Comparison of ENCODE assay signal across 1 cellular context in the genomic region with DNA sequence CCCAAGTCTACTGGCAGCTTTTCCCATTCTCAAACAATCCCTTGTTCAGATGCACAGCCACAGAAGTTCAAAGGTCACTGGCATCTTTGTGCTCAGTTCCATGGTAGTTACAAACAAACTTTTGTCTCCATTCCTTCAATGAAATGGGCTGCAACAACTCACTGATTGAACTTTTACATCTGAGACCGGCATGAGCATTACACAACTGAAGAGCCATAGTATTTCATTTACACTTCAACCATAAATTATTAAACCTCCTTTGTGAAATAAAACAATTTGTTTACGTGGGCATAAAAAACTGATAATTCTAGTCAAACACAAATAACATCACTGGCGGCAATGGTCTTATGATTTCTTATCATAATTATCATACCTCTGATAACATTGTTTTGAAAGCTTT.
A peak's percentile ranks its signal among the peaks of the same experiment; 100 is the strongest.
TF ChIP-seq lines count a peak whose summit lies in the region.

No MANE protein-coding gene starts in this region.

TF ChIP-seq in HepG2, 621 proteins besides CTCF, POLR2A, EP300 and RAD21 (continued from another document and continues in another):
- TF ChIP-seq, protein P1, sequence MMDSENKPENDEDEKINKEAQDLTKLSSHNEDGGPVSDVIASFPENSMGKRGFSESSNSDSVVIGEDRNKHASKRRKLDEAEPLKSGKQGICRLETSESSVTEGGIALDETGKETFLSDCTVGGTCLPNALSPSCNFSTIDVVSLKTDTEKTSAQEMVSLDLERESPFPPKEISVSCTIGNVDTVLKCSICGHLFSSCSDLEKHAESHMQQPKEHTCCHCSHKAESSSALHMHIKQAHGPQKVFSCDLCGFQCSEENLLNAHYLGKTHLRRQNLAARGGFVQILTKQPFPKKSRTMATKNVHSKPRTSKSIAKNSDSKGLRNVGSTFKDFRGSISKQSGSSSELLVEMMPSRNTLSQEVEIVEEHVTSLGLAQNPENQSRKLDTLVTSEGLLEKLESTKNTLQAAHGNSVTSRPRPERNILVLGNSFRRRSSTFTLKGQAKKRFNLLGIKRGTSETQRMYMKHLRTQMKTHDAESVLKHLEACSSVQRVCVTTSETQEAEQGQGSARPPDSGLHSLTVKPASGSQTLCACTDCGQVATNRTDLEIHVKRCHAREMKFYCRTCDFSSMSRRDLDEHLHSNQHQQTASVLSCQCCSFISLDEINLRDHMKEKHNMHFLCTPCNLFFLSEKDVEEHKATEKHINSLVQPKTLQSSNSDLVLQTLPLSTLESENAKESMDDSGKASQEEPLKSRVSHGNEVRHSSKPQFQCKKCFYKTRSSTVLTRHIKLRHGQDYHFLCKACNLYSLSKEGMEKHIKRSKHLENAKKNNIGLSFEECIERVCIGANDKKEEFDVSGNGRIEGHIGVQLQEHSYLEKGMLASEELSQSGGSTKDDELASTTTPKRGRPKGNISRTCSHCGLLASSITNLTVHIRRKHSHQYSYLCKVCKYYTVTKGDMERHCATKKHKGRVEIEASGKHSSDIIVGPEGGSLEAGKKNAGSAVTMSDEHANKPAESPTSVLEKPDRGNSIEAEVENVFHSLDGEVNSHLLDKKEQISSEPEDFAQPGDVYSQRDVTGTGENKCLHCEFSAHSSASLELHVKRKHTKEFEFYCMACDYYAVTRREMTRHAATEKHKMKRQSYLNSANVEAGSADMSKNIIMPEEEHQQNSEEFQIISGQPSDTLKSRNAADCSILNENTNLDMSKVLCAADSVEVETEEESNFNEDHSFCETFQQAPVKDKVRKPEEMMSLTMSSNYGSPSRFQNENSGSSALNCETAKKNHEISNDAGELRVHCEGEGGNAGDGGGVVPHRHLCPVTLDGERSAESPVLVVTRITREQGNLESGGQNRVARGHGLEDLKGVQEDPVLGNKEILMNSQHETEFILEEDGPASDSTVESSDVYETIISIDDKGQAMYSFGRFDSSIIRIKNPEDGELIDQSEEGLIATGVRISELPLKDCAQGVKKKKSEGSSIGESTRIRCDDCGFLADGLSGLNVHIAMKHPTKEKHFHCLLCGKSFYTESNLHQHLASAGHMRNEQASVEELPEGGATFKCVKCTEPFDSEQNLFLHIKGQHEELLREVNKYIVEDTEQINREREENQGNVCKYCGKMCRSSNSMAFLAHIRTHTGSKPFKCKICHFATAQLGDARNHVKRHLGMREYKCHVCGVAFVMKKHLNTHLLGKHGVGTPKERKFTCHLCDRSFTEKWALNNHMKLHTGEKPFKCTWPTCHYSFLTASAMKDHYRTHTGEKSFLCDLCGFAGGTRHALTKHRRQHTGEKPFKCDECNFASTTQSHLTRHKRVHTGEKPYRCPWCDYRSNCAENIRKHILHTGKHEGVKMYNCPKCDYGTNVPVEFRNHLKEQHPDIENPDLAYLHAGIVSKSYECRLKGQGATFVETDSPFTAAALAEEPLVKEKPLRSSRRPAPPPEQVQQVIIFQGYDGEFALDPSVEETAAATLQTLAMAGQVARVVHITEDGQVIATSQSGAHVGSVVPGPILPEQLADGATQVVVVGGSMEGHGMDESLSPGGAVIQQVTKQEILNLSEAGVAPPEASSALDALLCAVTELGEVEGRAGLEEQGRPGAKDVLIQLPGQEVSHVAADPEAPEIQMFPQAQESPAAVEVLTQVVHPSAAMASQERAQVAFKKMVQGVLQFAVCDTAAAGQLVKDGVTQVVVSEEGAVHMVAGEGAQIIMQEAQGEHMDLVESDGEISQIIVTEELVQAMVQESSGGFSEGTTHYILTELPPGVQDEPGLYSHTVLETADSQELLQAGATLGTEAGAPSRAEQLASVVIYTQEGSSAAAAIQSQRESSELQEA (CRISPR knock-in tag; IDR thresholded peaks at IDR 0.05; ENCODE audit: not compliant biosample characterization): no peak
- TF ChIP-seq CREM (IDR thresholded peaks at IDR 0.05) (peak; percentile 57; the same call in 1 of the 2 replicates), CREM (CRISPR knock-in tag; IDR thresholded peaks at IDR 0.05) (no peak), ATF1 (CRISPR knock-in tag; IDR thresholded peaks at IDR 0.05) (no peak), RFXANK (CRISPR knock-in tag; IDR thresholded peaks at IDR 0.05) (0 out of 2 replicates have a peak, but pooled peaks have one; percentile 30), ZNF619 (CRISPR knock-in tag; IDR thresholded peaks at IDR 0.05) (no peak), PHF5A (CRISPR knock-in tag; IDR thresholded peaks at IDR 0.05; ENCODE audit: low read depth, unreplicated experiment) (peak; percentile 75), ZSCAN25 (CRISPR knock-in tag; IDR thresholded peaks at IDR 0.05) (no peak), ZZZ3 (CRISPR knock-in tag; IDR thresholded peaks at IDR 0.05; ENCODE audit: borderline replicate concordance) (no peak), ZNF251 (CRISPR knock-in tag; IDR thresholded peaks at IDR 0.05) (no peak), MAFK (conservative IDR thresholded peaks at IDR 0.05 in 1 of 2, IDR thresholded peaks at IDR 0.05 in 1 of 2; ENCODE audit: low read length in 2 of 2) (peak; percentile 20 to 27; a peak in 1 of 4 replicates), ZNF20 (CRISPR knock-in tag; IDR thresholded peaks at IDR 0.05) (no peak), ZNF367 (CRISPR knock-in tag; IDR thresholded peaks at IDR 0.05; ENCODE audit: borderline replicate concordance) (no peak), ZBTB8A (CRISPR knock-in tag; IDR thresholded peaks at IDR 0.05; ENCODE audit: borderline replicate concordance, low read depth) (no peak), ZNF746 (CRISPR knock-in tag; IDR thresholded peaks at IDR 0.05) (no peak), ZNF850 (CRISPR knock-in tag; conservative IDR thresholded peaks at IDR 0.05) (no peak), TOPORS (CRISPR knock-in tag; IDR thresholded peaks at IDR 0.05) (no peak), JUND (CRISPR knock-in tag; IDR thresholded peaks at IDR 0.05) (no peak), ZNF3 (CRISPR knock-in tag; IDR thresholded peaks at IDR 0.05) (peak; percentile 100), MYNN (CRISPR knock-in tag; IDR thresholded peaks at IDR 0.05; ENCODE audit: low read depth) (no peak), FOXK2 (IDR thresholded peaks at IDR 0.05) (no peak)
- TF ChIP-seq, protein P2, sequence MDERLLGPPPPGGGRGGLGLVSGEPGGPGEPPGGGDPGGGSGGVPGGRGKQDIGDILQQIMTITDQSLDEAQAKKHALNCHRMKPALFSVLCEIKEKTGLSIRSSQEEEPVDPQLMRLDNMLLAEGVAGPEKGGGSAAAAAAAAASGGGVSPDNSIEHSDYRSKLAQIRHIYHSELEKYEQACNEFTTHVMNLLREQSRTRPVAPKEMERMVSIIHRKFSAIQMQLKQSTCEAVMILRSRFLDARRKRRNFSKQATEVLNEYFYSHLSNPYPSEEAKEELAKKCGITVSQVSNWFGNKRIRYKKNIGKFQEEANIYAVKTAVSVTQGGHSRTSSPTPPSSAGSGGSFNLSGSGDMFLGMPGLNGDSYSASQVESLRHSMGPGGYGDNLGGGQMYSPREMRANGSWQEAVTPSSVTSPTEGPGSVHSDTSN (CRISPR knock-in tag; IDR thresholded peaks at IDR 0.05): no peak
- TF ChIP-seq, protein P3, sequence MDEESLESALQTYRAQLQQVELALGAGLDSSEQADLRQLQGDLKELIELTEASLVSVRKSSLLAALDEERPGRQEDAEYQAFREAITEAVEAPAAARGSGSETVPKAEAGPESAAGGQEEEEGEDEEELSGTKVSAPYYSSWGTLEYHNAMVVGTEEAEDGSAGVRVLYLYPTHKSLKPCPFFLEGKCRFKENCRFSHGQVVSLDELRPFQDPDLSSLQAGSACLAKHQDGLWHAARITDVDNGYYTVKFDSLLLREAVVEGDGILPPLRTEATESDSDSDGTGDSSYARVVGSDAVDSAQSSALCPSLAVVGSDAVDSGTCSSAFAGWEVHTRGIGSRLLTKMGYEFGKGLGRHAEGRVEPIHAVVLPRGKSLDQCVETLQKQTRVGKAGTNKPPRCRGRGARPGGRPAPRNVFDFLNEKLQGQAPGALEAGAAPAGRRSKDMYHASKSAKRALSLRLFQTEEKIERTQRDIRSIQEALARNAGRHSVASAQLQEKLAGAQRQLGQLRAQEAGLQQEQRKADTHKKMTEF (CRISPR knock-in tag; IDR thresholded peaks at IDR 0.05): peak; percentile 42; the same call in 1 of the 2 replicates
- TF ChIP-seq, protein P4, sequence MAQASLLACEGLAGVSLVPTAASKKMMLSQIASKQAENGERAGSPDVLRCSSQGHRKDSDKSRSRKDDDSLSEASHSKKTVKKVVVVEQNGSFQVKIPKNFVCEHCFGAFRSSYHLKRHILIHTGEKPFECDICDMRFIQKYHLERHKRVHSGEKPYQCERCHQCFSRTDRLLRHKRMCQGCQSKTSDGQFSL (CRISPR knock-in tag; IDR thresholded peaks at IDR 0.05): no peak
- TF ChIP-seq, protein P5, sequence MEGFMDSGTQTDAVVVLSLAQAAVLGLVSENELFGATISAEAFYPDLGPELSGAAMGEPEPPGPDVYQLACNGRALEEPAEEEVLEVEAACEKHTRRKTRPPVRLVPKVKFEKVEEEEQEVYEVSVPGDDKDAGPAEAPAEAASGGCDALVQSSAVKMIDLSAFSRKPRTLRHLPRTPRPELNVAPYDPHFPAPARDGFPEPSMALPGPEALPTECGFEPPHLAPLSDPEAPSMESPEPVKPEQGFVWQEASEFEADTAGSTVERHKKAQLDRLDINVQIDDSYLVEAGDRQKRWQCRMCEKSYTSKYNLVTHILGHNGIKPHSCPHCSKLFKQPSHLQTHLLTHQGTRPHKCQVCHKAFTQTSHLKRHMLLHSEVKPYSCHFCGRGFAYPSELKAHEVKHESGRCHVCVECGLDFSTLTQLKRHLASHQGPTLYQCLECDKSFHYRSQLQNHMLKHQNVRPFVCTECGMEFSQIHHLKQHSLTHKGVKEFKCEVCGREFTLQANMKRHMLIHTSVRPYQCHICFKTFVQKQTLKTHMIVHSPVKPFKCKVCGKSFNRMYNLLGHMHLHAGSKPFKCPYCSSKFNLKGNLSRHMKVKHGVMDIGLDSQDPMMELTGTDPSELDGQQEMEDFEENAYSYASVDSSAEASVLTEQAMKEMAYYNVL (CRISPR knock-in tag; IDR thresholded peaks at IDR 0.05; ENCODE audit: borderline replicate concordance): peak; percentile 93
- TF ChIP-seq, protein P6, sequence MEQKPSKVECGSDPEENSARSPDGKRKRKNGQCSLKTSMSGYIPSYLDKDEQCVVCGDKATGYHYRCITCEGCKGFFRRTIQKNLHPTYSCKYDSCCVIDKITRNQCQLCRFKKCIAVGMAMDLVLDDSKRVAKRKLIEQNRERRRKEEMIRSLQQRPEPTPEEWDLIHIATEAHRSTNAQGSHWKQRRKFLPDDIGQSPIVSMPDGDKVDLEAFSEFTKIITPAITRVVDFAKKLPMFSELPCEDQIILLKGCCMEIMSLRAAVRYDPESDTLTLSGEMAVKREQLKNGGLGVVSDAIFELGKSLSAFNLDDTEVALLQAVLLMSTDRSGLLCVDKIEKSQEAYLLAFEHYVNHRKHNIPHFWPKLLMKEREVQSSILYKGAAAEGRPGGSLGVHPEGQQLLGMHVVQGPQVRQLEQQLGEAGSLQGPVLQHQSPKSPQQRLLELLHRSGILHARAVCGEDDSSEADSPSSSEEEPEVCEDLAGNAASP (CRISPR knock-in tag; IDR thresholded peaks at IDR 0.05; ENCODE audit: borderline replicate concordance): 0 out of 2 replicates have a peak, but pooled peaks have one; percentile 15
- TF ChIP-seq, protein P7, sequence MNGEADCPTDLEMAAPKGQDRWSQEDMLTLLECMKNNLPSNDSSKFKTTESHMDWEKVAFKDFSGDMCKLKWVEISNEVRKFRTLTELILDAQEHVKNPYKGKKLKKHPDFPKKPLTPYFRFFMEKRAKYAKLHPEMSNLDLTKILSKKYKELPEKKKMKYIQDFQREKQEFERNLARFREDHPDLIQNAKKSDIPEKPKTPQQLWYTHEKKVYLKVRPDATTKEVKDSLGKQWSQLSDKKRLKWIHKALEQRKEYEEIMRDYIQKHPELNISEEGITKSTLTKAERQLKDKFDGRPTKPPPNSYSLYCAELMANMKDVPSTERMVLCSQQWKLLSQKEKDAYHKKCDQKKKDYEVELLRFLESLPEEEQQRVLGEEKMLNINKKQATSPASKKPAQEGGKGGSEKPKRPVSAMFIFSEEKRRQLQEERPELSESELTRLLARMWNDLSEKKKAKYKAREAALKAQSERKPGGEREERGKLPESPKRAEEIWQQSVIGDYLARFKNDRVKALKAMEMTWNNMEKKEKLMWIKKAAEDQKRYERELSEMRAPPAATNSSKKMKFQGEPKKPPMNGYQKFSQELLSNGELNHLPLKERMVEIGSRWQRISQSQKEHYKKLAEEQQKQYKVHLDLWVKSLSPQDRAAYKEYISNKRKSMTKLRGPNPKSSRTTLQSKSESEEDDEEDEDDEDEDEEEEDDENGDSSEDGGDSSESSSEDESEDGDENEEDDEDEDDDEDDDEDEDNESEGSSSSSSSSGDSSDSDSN (CRISPR knock-in tag; IDR thresholded peaks at IDR 0.05): no peak
- TF ChIP-seq, protein P8, sequence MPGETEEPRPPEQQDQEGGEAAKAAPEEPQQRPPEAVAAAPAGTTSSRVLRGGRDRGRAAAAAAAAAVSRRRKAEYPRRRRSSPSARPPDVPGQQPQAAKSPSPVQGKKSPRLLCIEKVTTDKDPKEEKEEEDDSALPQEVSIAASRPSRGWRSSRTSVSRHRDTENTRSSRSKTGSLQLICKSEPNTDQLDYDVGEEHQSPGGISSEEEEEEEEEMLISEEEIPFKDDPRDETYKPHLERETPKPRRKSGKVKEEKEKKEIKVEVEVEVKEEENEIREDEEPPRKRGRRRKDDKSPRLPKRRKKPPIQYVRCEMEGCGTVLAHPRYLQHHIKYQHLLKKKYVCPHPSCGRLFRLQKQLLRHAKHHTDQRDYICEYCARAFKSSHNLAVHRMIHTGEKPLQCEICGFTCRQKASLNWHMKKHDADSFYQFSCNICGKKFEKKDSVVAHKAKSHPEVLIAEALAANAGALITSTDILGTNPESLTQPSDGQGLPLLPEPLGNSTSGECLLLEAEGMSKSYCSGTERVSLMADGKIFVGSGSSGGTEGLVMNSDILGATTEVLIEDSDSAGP (CRISPR knock-in tag; IDR thresholded peaks at IDR 0.05; ENCODE audit: borderline replicate concordance): no peak
- TF ChIP-seq, protein P9, sequence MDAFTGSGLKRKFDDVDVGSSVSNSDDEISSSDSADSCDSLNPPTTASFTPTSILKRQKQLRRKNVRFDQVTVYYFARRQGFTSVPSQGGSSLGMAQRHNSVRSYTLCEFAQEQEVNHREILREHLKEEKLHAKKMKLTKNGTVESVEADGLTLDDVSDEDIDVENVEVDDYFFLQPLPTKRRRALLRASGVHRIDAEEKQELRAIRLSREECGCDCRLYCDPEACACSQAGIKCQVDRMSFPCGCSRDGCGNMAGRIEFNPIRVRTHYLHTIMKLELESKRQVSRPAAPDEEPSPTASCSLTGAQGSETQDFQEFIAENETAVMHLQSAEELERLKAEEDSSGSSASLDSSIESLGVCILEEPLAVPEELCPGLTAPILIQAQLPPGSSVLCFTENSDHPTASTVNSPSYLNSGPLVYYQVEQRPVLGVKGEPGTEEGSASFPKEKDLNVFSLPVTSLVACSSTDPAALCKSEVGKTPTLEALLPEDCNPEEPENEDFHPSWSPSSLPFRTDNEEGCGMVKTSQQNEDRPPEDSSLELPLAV (CRISPR knock-in tag; conservative IDR thresholded peaks at IDR 0.05; ENCODE audit: low read depth): no peak
- TF ChIP-seq, protein P10, sequence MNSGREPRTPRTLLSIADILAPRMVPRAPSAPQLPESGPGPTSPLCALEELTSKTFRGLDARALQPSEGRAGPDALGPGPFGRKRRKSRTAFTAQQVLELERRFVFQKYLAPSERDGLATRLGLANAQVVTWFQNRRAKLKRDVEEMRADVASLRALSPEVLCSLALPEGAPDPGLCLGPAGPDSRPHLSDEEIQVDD (CRISPR knock-in tag; IDR thresholded peaks at IDR 0.05; ENCODE audit: borderline replicate concordance): no peak
- TF ChIP-seq, protein P11, sequence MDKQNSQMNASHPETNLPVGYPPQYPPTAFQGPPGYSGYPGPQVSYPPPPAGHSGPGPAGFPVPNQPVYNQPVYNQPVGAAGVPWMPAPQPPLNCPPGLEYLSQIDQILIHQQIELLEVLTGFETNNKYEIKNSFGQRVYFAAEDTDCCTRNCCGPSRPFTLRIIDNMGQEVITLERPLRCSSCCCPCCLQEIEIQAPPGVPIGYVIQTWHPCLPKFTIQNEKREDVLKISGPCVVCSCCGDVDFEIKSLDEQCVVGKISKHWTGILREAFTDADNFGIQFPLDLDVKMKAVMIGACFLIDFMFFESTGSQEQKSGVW (CRISPR knock-in tag; IDR thresholded peaks at IDR 0.05; ENCODE audit: borderline replicate concordance): no peak
